In genomic region chr20:50628326-50628725, GRCh38 we compare ENCODE assay signal across 12 cellular contexts.
DNase-seq lines count a peak whose midpoint lies in the region; ATAC-seq and TF ChIP-seq lines count a peak whose summit lies in the region.
"Had no signal": no experiment of that assay in that cellular context is flagged by ENCODE, and none has a peak within 500 bp of the region (broad histone marks: within the 10 kb centered on the region; RNA-seq: fewer than 3 reads in every experiment).

No MANE protein-coding gene starts in this region.

- H3K79me1 ChIP-seq in H9 (ENCODE audit: insufficient read depth, low read depth, low read length, poor library complexity, severe bottlenecking) = no peaks in the 10 kb centered on the region
- no peaks in the 10 kb centered on the region for H3K79me1 ChIP-seq in mesendoderm (ENCODE audit: low read length)

- H2AFZ ChIP-seq in H9 (ENCODE audit: low read length) = no peak overlapping the region

- H3K4me1 Mint-ChIP-seq in Caco-2 (ENCODE audit: low read depth, unreplicated experiment) (peaks cover 12% of the 10 kb centered on the region), H9 (peaks cover 9 to 21% of the 10 kb centered on the region in 2 experiments)
- H3K4me1 Mint-ChIP-seq: stimulated activated naive CD8-positive, alpha-beta T cell treated with anti-CD3 and anti-CD28 coated beads, Interleukin-15, amount 100 ng/mL, for 72 hours had no signal

- H3K4me3 Mint-ChIP-seq in Caco-2 (ENCODE audit: unreplicated experiment) (no peak overlapping the region), H9 (no peak overlapping the region)
- H3K4me3 Mint-ChIP-seq: stimulated activated naive CD8-positive, alpha-beta T cell treated with anti-CD3 and anti-CD28 coated beads, Interleukin-15, amount 100 ng/mL, for 72 hours had no signal

- no peak overlapping the region for H3K56ac ChIP-seq in H9 (ENCODE audit: insufficient read length, low read depth, low read length)
- peak overlapping the region; percentile 2 for H3K56ac ChIP-seq in mesendoderm (ENCODE audit: low read length)

- no peaks in the 10 kb centered on the region for H3K23me2 ChIP-seq in H9 (ENCODE audit: insufficient read length, low read depth, low read length, poor library complexity, severe bottlenecking)

- no peak overlapping the region for H3K18ac ChIP-seq in H9 (ENCODE audit: insufficient read length, low read depth, low read length)
- H3K18ac ChIP-seq in mesendoderm (ENCODE audit: low read length) = no peak overlapping the region

- TF ChIP-seq CTCF in Caco-2 (IDR thresholded peaks at IDR 0.05; ENCODE audit: insufficient read depth in 1 of 2, low read depth in 1 of 2, low read length in 1 of 2, severe bottlenecking in 1 of 2, unreplicated experiment in 1 of 2) = no peak
- TF ChIP-seq CTCF in H9 (conservative IDR thresholded peaks at IDR 0.05) = no peak

- H3K4me1 ChIP-seq in Caco-2 (peaks cover 41% of the 10 kb centered on the region), H9 (ENCODE audit: insufficient read depth, low read length) (no peaks in the 10 kb centered on the region; the same call in 1 of the 2 replicates), mesendoderm (ENCODE audit: control insufficient read depth, low read depth, low read length) (no peaks in the 10 kb centered on the region)

- H3K23ac ChIP-seq in H9 (ENCODE audit: insufficient read length, low read depth, low read length) (no peak overlapping the region), mesendoderm (ENCODE audit: low read length) (no peak overlapping the region)

- H2BK15ac ChIP-seq in H9 (ENCODE audit: low read depth, low read length) (no peak overlapping the region), mesendoderm (replicated peaks; ENCODE audit: low read depth) (no peak overlapping the region)

- peak overlapping the region; percentile 6 for H3K27ac Mint-ChIP-seq in Caco-2 (ENCODE audit: unreplicated experiment)
- peak overlapping the region in 2 of 3 experiments; percentile 39 to 55; a peak in 3 of 7 replicates for H3K27ac Mint-ChIP-seq in H9
- H3K27ac Mint-ChIP-seq: activated naive CD4-positive, alpha-beta T cell treated with anti-CD3 and anti-CD28 coated beads, Interleukin-2, amount 50 U/mL, for 72 hours had no signal

- no peak overlapping the region for H3T11ph ChIP-seq in H9 (ENCODE audit: low read length)

- H3K9ac ChIP-seq in H9 (ENCODE audit: extremely low read depth, insufficient read length, low read length) = no peak overlapping the region
- H3K9ac ChIP-seq in mesendoderm (ENCODE audit: low read length) = no peak overlapping the region

- no peak overlapping the region for H4K91ac ChIP-seq in H9 (ENCODE audit: insufficient read length, low read depth, low read length)

- H4K20me1 ChIP-seq in H9 (ENCODE audit: control insufficient read depth, insufficient read depth, insufficient read length) = no peaks in the 10 kb centered on the region

- DNase-seq in Caco-2 (no peak), H9 (no peak), NCI-H526 treated with DMSO at 0.1 percent for 48 hours (lab: John Stamatoyannopoulos, UW) (peak; percentile 55), mesendoderm (no peak), dermis blood vessel endothelial cell (no peak)
- DNase-seq: activated CD8-positive, alpha-beta memory T cell treated with anti-CD3 and anti-CD28 coated beads, Interleukin-2, amount 50 U/mL, for 4 hours; caudate nucleus; kidney; stimulated activated naive CD8-positive, alpha-beta T cell treated with anti-CD3 and anti-CD28 coated beads, Interleukin-15, amount 100 ng/mL, for 72 hours had no signal

- H3K36me3 ChIP-seq in Caco-2 (ENCODE audit: control insufficient read depth, insufficient read depth, low read length) (no peaks in the 10 kb centered on the region), mesendoderm (ENCODE audit: control insufficient read depth, insufficient read depth, low read length) (no peaks in the 10 kb centered on the region)

- H2BK20ac ChIP-seq in H9 (ENCODE audit: low read depth, low read length, poor library complexity, severe bottlenecking) = no peak overlapping the region

- no TSS peak for BruUV-seq in Caco-2 (replicated peaks; lab: Mats Ljungman, UMichigan)

- CTCF ChIA-PET in Caco-2 (lab: Charles Lee) = interaction anchor here (0.7 to 2.5 kb wide), 14 partner anchors 11 to 649 kb away, joined by 3 to 22 read pairs (median 4); partner anchors contain the start of gene ADNP

- H2AK5ac ChIP-seq in H9 (ENCODE audit: insufficient read length, low read length) (no peak overlapping the region), mesendoderm (ENCODE audit: low read length) (no peak overlapping the region)

- intact Hi-C loops in Caco-2 (cut with micrococcal nuclease; ENCODE audit: unreplicated experiment) = loop anchor here (2.0 kb wide), 1 partner anchor 84 kb away; no protein-coding TSS in a partner anchor

- POLR2A ChIA-PET in Caco-2 (lab: Charles Lee) = no interaction called here

- no peak overlapping the region for H3K4me2 ChIP-seq in H9 (ENCODE audit: insufficient read depth, insufficient read length, low read length)
- no peak overlapping the region for H3K4me2 ChIP-seq in mesendoderm (ENCODE audit: low read length)

- no peaks in the 10 kb centered on the region for H3K36me3 Mint-ChIP-seq in Caco-2 (ENCODE audit: insufficient read depth, unreplicated experiment)
- H3K36me3 Mint-ChIP-seq in H9 (ENCODE audit: insufficient read depth in 1 of 3, low read depth in 3 of 3) = no peaks in the 10 kb centered on the region
- H3K36me3 Mint-ChIP-seq: activated naive CD4-positive, alpha-beta T cell treated with anti-CD3 and anti-CD28 coated beads, Interleukin-2, amount 50 U/mL, for 72 hours had no signal

- no peaks in the 10 kb centered on the region for H3K9me3 ChIP-seq in Caco-2
- no peaks in the 10 kb centered on the region for H3K9me3 ChIP-seq in H9 (ENCODE audit: control insufficient read depth, low read depth, low read length)

- H3K9me3 Mint-ChIP-seq in Caco-2 (ENCODE audit: unreplicated experiment) (no peaks in the 10 kb centered on the region), H9 (no peaks in the 10 kb centered on the region; a peak in 1 of 5 replicates)
- H3K9me3 Mint-ChIP-seq: activated naive CD4-positive, alpha-beta T cell treated with anti-CD3 and anti-CD28 coated beads, Interleukin-2, amount 50 U/mL, for 72 hours; stimulated activated naive CD8-positive, alpha-beta T cell treated with anti-CD3 and anti-CD28 coated beads, Interleukin-15, amount 100 ng/mL, for 72 hours had no signal

- no peak overlapping the region for H3K14ac ChIP-seq in H9 (ENCODE audit: insufficient read depth, low read length)

- H2BK120ac ChIP-seq in H9 (ENCODE audit: low read depth, low read length, poor library complexity, severe bottlenecking) (no peak overlapping the region), mesendoderm (ENCODE audit: low read depth, low read length) (no peak overlapping the region)

- no peak overlapping the region for H3K4ac ChIP-seq in H9 (ENCODE audit: low read depth, low read length)
- no peak overlapping the region for H3K4ac ChIP-seq in mesendoderm (ENCODE audit: low read depth, low read length)

- H2BK5ac ChIP-seq in H9 (ENCODE audit: insufficient read length, low read length) = no peak overlapping the region
- no peak overlapping the region for H2BK5ac ChIP-seq in mesendoderm (ENCODE audit: low read length)

- ATAC-seq in GM19328 (IDR thresholded peaks at IDR 0.05; ENCODE audit: unreplicated experiment) = no peak
- ATAC-seq in esophagus mucosa = no peak
- ATAC-seq: activated naive CD4-positive, alpha-beta T cell treated with anti-CD3 and anti-CD28 coated beads, Interleukin-2, amount 50 U/mL, for 72 hours; stimulated activated naive CD8-positive, alpha-beta T cell treated with anti-CD3 and anti-CD28 coated beads, Interleukin-15, amount 100 ng/mL, for 72 hours had no signal

- H4K5ac ChIP-seq in H9 (ENCODE audit: insufficient read length, low read depth, low read length) (no peak overlapping the region), mesendoderm (ENCODE audit: low read length) (no peak overlapping the region)

- no peaks in the 10 kb centered on the region for H3K27me3 Mint-ChIP-seq in Caco-2 (ENCODE audit: insufficient read depth, unreplicated experiment)
- H3K27me3 Mint-ChIP-seq in H9 (ENCODE audit: low read depth) = no peaks in the 10 kb centered on the region; the same call in 1 of the 2 replicates
- H3K27me3 Mint-ChIP-seq: stimulated activated naive CD8-positive, alpha-beta T cell treated with anti-CD3 and anti-CD28 coated beads, Interleukin-15, amount 100 ng/mL, for 72 hours had no signal

- H3K27ac ChIP-seq in H9 (ENCODE audit: insufficient read length, low read depth, low read length) (no peak overlapping the region), mesendoderm (ENCODE audit: low read depth, low read length) (no peak overlapping the region)

- H3K27me3 ChIP-seq in Caco-2 (replicated peaks; ENCODE audit: control insufficient read depth, insufficient read depth, low read length) (no peaks in the 10 kb centered on the region), H9 (ENCODE audit: insufficient read depth, low read length) (no peaks in the 10 kb centered on the region), mesendoderm (ENCODE audit: insufficient read depth, low read length, poor library complexity) (no peaks in the 10 kb centered on the region)

- H4K8ac ChIP-seq in H9 (replicated peaks; ENCODE audit: insufficient read length, low read depth, low read length) (no peak overlapping the region), mesendoderm (ENCODE audit: low read depth, low read length) (no peak overlapping the region)

- no CpG with 5 or more reads among the region's 11 CpGs for WGBS in H9 (ENCODE audit: extremely low coverage, insufficient read length, low lambda C conversion rate)
- WGBS in mesendoderm (ENCODE audit: extremely low coverage, insufficient coverage, low lambda C conversion rate) = no CpG with 5 or more reads among the region's 11 CpGs

- H2BK12ac ChIP-seq in H9 (ENCODE audit: insufficient read length, low read depth, low read length) = no peak overlapping the region

- no peak overlapping the region for H3K4me3 ChIP-seq in Caco-2 (ENCODE audit: low read depth, low read length)
- no peak overlapping the region for H3K4me3 ChIP-seq in mesendoderm (ENCODE audit: low read length)

- H3K79me2 ChIP-seq in H9 (ENCODE audit: insufficient read depth, low read length) = no peaks in the 10 kb centered on the region
- no peaks in the 10 kb centered on the region for H3K79me2 ChIP-seq in mesendoderm (ENCODE audit: control insufficient read depth, insufficient read depth, low read length)
